8 cellular contexts compared by ENCODE assay signal in the genomic region with DNA sequence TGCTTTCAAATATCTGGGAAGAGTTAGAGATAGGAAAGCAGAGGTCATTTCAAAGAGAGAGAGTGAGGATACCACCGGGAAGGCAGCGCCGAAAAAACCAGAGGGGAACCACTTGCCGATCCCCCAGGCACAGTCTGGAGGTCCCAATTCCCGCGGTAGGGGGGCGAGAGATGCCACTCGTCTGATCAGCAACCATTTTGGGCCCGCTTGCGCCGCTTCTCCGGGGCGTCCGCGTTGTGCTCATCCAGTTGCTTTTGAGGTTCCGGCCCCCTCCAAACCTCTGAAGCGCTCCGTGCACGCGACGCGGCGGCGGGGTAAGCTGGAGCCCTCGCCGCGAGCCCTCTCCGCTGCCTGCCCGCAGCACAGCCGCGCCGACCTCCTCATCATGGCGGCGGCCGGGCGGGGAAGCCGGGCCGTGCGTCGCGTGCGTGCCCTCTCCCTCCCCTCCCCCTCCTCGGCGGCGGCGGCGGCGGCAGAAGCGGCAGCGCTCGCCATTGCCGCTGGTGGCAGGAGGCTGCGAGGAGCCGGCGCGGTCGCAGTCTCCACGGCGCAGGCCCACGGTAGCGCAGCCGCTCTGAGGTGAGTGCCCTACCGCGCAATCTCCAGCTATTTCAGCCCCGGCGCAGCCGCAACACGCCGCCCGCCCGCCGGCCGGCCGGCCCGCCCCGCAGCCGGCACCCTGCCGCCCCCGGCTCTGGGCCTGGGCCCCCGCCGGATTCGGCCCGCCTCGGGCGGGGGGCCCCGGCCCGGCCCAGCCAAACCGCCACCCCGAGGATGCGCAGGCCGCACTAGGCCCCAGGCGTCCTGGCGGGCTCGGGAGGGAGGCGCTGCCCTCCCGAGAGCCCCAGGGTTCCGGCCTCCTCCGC. TPM values are rescaled to one million over a fixed set of nuclear protein-coding genes. Genes with fewer than 3 reads are reported as not detected.
A peak's percentile ranks its signal among the peaks of the same experiment; 100 is the strongest.
DNase-seq lines count a peak whose midpoint lies in the region; ATAC-seq and TF ChIP-seq lines count a peak whose summit lies in the region.

A gene (plus strand): TSS at position 475 of the 866 bp plus-strand sequence. CDS start 45,632 bp downstream, outside the sequence.

- H3K27me3 Mint-ChIP-seq in CD14-positive monocyte (ENCODE audit: low read depth in 3 of 3): peaks cover 0 to 2% (median 0%) of the 10 kb centered on the region in 3 donors
- H3K27me3 Mint-ChIP-seq in activated CD8-positive, alpha-beta T cell treated with anti-CD3 and anti-CD28 coated beads for 36 hours: no peaks in the 10 kb centered on the region

- 0% methylated on average over 65 to 98 of the region's 98 CpGs for WGBS in lung, 2 donors

- peaks cover 10 to 11% of the 10 kb centered on the region in 2 donors for H3K36me3 Mint-ChIP-seq in CD14-positive monocyte
- peaks cover 42% of the 10 kb centered on the region for H3K36me3 Mint-ChIP-seq in activated CD8-positive, alpha-beta T cell treated with anti-CD3 and anti-CD28 coated beads for 36 hours (ENCODE audit: low read depth)

- peak within 1 kb of the TSS; percentile 93 for H3K4me3 ChIP-seq in lung

- intact Hi-C loops in CD14-positive monocyte (cut with micrococcal nuclease): loop anchor here in 1 of 2 donors (10.0 kb wide), 1 partner anchor 107 kb away; a partner anchor contains a TSS
- intact Hi-C loops in activated CD8-positive, alpha-beta T cell treated with anti-CD3 and anti-CD28 coated beads for 36 hours (cut with micrococcal nuclease): loop anchor here (10.0 kb wide), 1 partner anchor 117 kb away; no protein-coding TSS in a partner anchor

- peak within 1 kb of the TSS; percentile 92 to 98 (median 95) for H3K27ac Mint-ChIP-seq in CD14-positive monocyte
- H3K27ac Mint-ChIP-seq in activated CD8-positive, alpha-beta T cell treated with anti-CD3 and anti-CD28 coated beads for 36 hours: peak within 1 kb of the TSS; percentile 99

- H3K9me3 ChIP-seq in lung (ENCODE audit: control insufficient read depth in 2 of 2, insufficient read depth in 1 of 2, low read length in 1 of 2): no peaks in the 10 kb centered on the region

- peak within 1 kb of the TSS; percentile 95 to 99 for H3K27ac ChIP-seq in lung (ENCODE audit: low read depth in 1 of 2, low read length in 1 of 2)

- peaks cover under 1 to 7% of the 10 kb centered on the region in 2 donors for H3K4me1 ChIP-seq in lung (ENCODE audit: control insufficient read depth in 2 of 2, insufficient read depth in 2 of 2, low read length in 2 of 2)

- peak; percentile 82 for ATAC-seq in GM19324 (IDR thresholded peaks at IDR 0.05; ENCODE audit: low FRiP score, unreplicated experiment)
- peak; percentile 58 for ATAC-seq in HG03469 (IDR thresholded peaks at IDR 0.05; ENCODE audit: unreplicated experiment)
- ATAC-seq in activated CD8-positive, alpha-beta T cell treated with anti-CD3 and anti-CD28 coated beads for 36 hours: peak; percentile 85
- ATAC-seq in lung (ENCODE audit: insufficient read depth, low FRiP score): peak; percentile 94

- TF ChIP-seq CTCF in CD14-positive monocyte (IDR thresholded peaks at IDR 0.05) (no peak), lung (IDR thresholded peaks at IDR 0.05; ENCODE audit: control extremely low read depth, extremely low read depth) (no peak)
- TF ChIP-seq CTCF in activated CD8-positive, alpha-beta T cell treated with anti-CD3 and anti-CD28 coated beads for 36 hours (IDR thresholded peaks at IDR 0.05): no peak

- H3K9me3 Mint-ChIP-seq in CD14-positive monocyte: no peaks in the 10 kb centered on the region
- no peaks in the 10 kb centered on the region for H3K9me3 Mint-ChIP-seq in activated CD8-positive, alpha-beta T cell treated with anti-CD3 and anti-CD28 coated beads for 36 hours

- H3K36me3 ChIP-seq in lung (ENCODE audit: control insufficient read depth in 2 of 2, insufficient read depth in 2 of 2, low read length in 2 of 2): no peaks in the 10 kb centered on the region

- POLR2A ChIA-PET in activated CD8-positive, alpha-beta T cell treated with anti-CD3 and anti-CD28 coated beads for 36 hours (lab: Charles Lee): interaction anchor here (0.5 to 1.8 kb wide), 11 partner anchors 12 to 214 kb away, joined by 3 to 9 read pairs (median 4); no protein-coding TSS in a partner anchor

- peak; percentile 81 for DNase-seq in CD14-positive monocyte (ENCODE audit: low spot score)
- peak; percentile 37 for DNase-seq in NCI-H82 treated with DMSO at 0.1 percent for 48 hours (lab: John Stamatoyannopoulos, UW; ENCODE audit: unreplicated experiment)
- DNase-seq in activated CD8-positive, alpha-beta T cell treated with anti-CD3 and anti-CD28 coated beads for 36 hours: peak; percentile 90
- DNase-seq in ecto neural progenitor cell (ENCODE audit: low spot score): peak; percentile 92
- DNase-seq in lung (ENCODE audit: low spot score): peak; percentile 90
- DNase-seq in stimulated activated CD4-positive, alpha-beta T cell treated with anti-CD3 and anti-CD28 coated beads, TNF-alpha, amount 100 ng/mL, for 24 hours (ENCODE audit: low read depth in 3 of 3): peak; percentile 85 to 89 (median 89)

- H3K27me3 ChIP-seq in lung (ENCODE audit: control insufficient read depth, insufficient read depth): no peaks in the 10 kb centered on the region

- CTCF ChIA-PET in activated CD8-positive, alpha-beta T cell treated with anti-CD3 and anti-CD28 coated beads for 36 hours (lab: Charles Lee): interaction anchor here (0.7 to 3.0 kb wide), 11 partner anchors 7 to 244 kb away, joined by 3 to 25 read pairs (median 5); a partner anchor contains a TSS

- peaks cover 68% of the 10 kb centered on the region for H3K4me1 Mint-ChIP-seq in CD14-positive monocyte
- H3K4me1 Mint-ChIP-seq in activated CD8-positive, alpha-beta T cell treated with anti-CD3 and anti-CD28 coated beads for 36 hours (ENCODE audit: low read depth): peaks cover 62% of the 10 kb centered on the region

- peak within 1 kb of the TSS; percentile 90 to 94 for H3K4me3 Mint-ChIP-seq in CD14-positive monocyte
- H3K4me3 Mint-ChIP-seq in activated CD8-positive, alpha-beta T cell treated with anti-CD3 and anti-CD28 coated beads for 36 hours: peak within 1 kb of the TSS; percentile 96

RNA-seq across cellular contexts. Expression of the gene that starts here (rescaled TPM):
- 1 to 10 TPM; 5.1 to 7.7 TPM for polyA plus RNA-seq in CD14-positive monocyte
- 10 to 100 TPM; 23.3 to 23.9 TPM for total RNA-seq in activated CD8-positive, alpha-beta T cell treated with anti-CD3 and anti-CD28 coated beads for 36 hours
- 10 to 100 TPM; 19.0 to 33.3 TPM for total RNA-seq in lung
- polyA plus RNA-seq in lung: 10 to 100 TPM in 1 of 2 donors, 1 to 10 TPM in 1; 6.9 to 10.6 TPM

Comparison
In these comparisons a context has a peak if more than half of its experiments do, and no peak if none do; other contexts are left out.
1. Peak in every context shown above with its lines: DNase-seq, ATAC-seq, H3K4me3 ChIP-seq and H3K27ac ChIP-seq.
2. DNase-seq: peak in every context shown above with its lines; median percentile 92 in ecto neural progenitor cell; 90 in activated CD8-positive, alpha-beta T cell treated with anti-CD3 and anti-CD28 coated beads for 36 hours; 90 in lung; 89 in stimulated activated CD4-positive, alpha-beta T cell treated with anti-CD3 and anti-CD28 coated beads, TNF-alpha, amount 100 ng/mL, for 24 hours; 81 in CD14-positive monocyte; 37 in NCI-H82 treated with DMSO at 0.1 percent for 48 hours.